Comparison of ENCODE assay signal across 17 cellular contexts in genomic region chr20:43976577-43976976, GRCh38.
DNase-seq lines count a peak whose midpoint lies in the region; ATAC-seq and TF ChIP-seq lines count a peak whose summit lies in the region.
"Had no signal": no experiment of that assay in that cellular context is flagged by ENCODE, and none has a peak within 500 bp of the region (broad histone marks: within the 10 kb centered on the region; RNA-seq: fewer than 3 reads in every experiment).

No MANE protein-coding gene starts in this region.

- H3K36me3 ChIP-seq in SJSA1, result peaks cover 17% of the 10 kb centered on the region
- no peaks in the 10 kb centered on the region for H3K36me3 ChIP-seq in CD8-positive, alpha-beta T cell (ENCODE audit: insufficient read depth, low read length)
- H3K36me3 ChIP-seq: Peyer's patch had no signal

- peaks cover 46% of the 10 kb centered on the region for H3K4me1 ChIP-seq in SJSA1 (replicated peaks)
- H3K4me1 ChIP-seq in CD8-positive, alpha-beta T cell (ENCODE audit: insufficient read depth, low read length), result no peaks in the 10 kb centered on the region
- H3K4me1 ChIP-seq: Peyer's patch had no signal

- H3K27ac ChIP-seq in SJSA1, result peak overlapping the region; percentile 68; the same call in 1 of the 2 replicates
- no peak overlapping the region for H3K27ac ChIP-seq in CD8-positive, alpha-beta T cell (ENCODE audit: low read depth, low read length)
- H3K27ac ChIP-seq: C4-2B, Peyer's patch had no signal

- no peak for ATAC-seq in Right ventricle myocardium superior (ENCODE audit: poor library complexity)
- no peak for ATAC-seq in Right ventricle myocardium inferior
- no peak for ATAC-seq in CD8-positive, alpha-beta T cell

- no peak overlapping the region for H3K4me3 Mint-ChIP-seq in CD8-positive, alpha-beta T cell

- intact Hi-C loops in Right ventricle myocardium superior (cut with DNase I) (no loop called here), Right ventricle myocardium inferior (cut with DNase I) (no loop called here)
- intact Hi-C loops in CD8-positive, alpha-beta T cell (cut with DNase I, micrococcal nuclease), result no loop called here

- peaks cover 4% of the 10 kb centered on the region for H3K4me1 Mint-ChIP-seq in CD8-positive, alpha-beta T cell (ENCODE audit: low read depth)

- CTCF ChIA-PET in CD8-positive, alpha-beta T cell (lab: Charles Lee), result no interaction called here

- H3K27me3 Mint-ChIP-seq in CD8-positive, alpha-beta T cell (ENCODE audit: low read depth), result peaks cover 18% of the 10 kb centered on the region

- no peak for TF ChIP-seq CTCF in CD8-positive, alpha-beta T cell (IDR thresholded peaks at IDR 0.05)

- no peaks in the 10 kb centered on the region for H3K9me3 ChIP-seq in SJSA1 (replicated peaks)
- no peaks in the 10 kb centered on the region for H3K9me3 ChIP-seq in CD8-positive, alpha-beta T cell (ENCODE audit: low read length)
- H3K9me3 ChIP-seq: Peyer's patch had no signal

- no peaks in the 10 kb centered on the region for H3K27me3 ChIP-seq in SJSA1 (replicated peaks)
- H3K27me3 ChIP-seq in CD8-positive, alpha-beta T cell (ENCODE audit: insufficient read depth, low read length), result no peaks in the 10 kb centered on the region
- H3K27me3 ChIP-seq: Peyer's patch had no signal

- H3K4me3 ChIP-seq in SJSA1, result no peak overlapping the region
- no peak overlapping the region for H3K4me3 ChIP-seq in CD8-positive, alpha-beta T cell (ENCODE audit: low read depth, low read length)
- H3K4me3 ChIP-seq: Peyer's patch had no signal

- POLR2A ChIA-PET in CD8-positive, alpha-beta T cell (lab: Charles Lee), result no interaction called here

- H3K36me3 Mint-ChIP-seq in CD8-positive, alpha-beta T cell, result no peaks in the 10 kb centered on the region

- DNase-seq in Right ventricle myocardium superior (peak; percentile 55), Right ventricle myocardium inferior (ENCODE audit: missing footprints) (no peak), MV-4-11 (lab: John Stamatoyannopoulos, UW) (peak; percentile 89), SJSA1 (ENCODE audit: low read depth in 1 of 2, low spot score in 2 of 2) (no peak), DMS79 (lab: John Stamatoyannopoulos, UW) (no peak)
- no peak for DNase-seq in CD8-positive, alpha-beta T cell
- no peak for DNase-seq in activated T-cell treated with anti-CD3 and anti-CD28 coated beads, Interleukin-2, amount 50 U/mL, for 1 hour
- DNase-seq: COR-L47; GOT3; NCI-H1436; NCI-H2029; NCI-H2171; NCI-H446 treated with DMSO at 0.1 percent for 48 hours; NK-92 treated with Interleukin-12 subunit alpha and Interleukin-12 subunit beta, amount 100 ng/mL, for 24 hours; Peyer's patch; SHP77 treated with DMSO at 0.1 percent for 48 hours had no signal

- no peaks in the 10 kb centered on the region for H3K9me3 Mint-ChIP-seq in CD8-positive, alpha-beta T cell

- no peak overlapping the region for H3K27ac Mint-ChIP-seq in CD8-positive, alpha-beta T cell

Comparison
In these comparisons a context has a peak if more than half of its experiments do, and no peak if none do; other contexts are left out.
1. DNase-seq: peak in Right ventricle myocardium superior (single experiment) and MV-4-11 (single experiment); none in Right ventricle myocardium inferior (single experiment), SJSA1 (0 of 2), CD8-positive, alpha-beta T cell (0 of 7), DMS79 (single experiment) and activated T-cell treated with anti-CD3 and anti-CD28 coated beads, Interleukin-2, amount 50 U/mL, for 1 hour (single experiment).